Comparison of ENCODE assay signal across 19 cellular contexts in the genomic region with DNA sequence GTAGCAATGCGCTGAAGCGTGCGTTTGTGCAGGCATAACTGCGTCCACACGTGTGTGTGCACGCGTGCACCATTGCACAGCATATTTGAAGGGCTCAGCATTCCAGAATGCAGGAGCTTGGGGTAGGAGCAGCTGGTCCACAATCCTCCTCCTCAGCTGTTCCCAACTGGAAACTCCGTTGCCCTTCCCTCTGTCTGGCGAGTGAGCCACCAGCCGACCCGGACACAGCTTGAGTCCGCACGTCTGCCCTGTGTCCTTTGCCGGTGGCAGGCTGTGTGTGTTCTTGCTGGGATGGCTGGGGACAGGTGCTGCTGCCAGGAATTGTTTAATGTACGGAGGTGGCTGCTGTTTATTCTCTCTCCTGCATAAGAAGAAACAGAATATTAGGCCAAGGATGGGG.
"Had no signal": no experiment of that assay in that cellular context is flagged by ENCODE, and none has a peak within 500 bp of the region (broad histone marks: within the 10 kb centered on the region; RNA-seq: fewer than 3 reads in every experiment).

No MANE protein-coding gene starts in this region.

- H3K4me3 ChIP-seq: heart left ventricle had no signal

- DNase-seq: activated B cell treated with CpG ODN at 0.5 μM for 24 hours; activated CD4-positive, alpha-beta T cell treated with anti-CD3 and anti-CD28 coated beads for 36 hours; activated CD4-positive, alpha-beta T cell treated with anti-CD3 and anti-CD28 coated beads, Interleukin-2, amount 50 U/mL, for 48 hours; activated CD8-positive, alpha-beta memory T cell treated with anti-CD3 and anti-CD28 coated beads, Interleukin-2, amount 50 U/mL, for 48 hours; activated naive CD4-positive, alpha-beta T cell; activated naive CD8-positive, alpha-beta T cell treated with anti-CD3 and anti-CD28 coated beads for 36 hours; activated T-cell treated with anti-CD3 and anti-CD28 coated beads, Interleukin-2, amount 50 U/mL, for 4 hours; heart left ventricle; left ventricle myocardium superior; midbrain; posterior cingulate gyrus; stimulated activated CD4-positive, alpha-beta T cell treated with anti-CD3 and anti-CD28 coated beads, Interleukin-2, amount 100 ng/mL, for 48 hours; stimulated activated CD8-positive, alpha-beta memory T cell treated with anti-CD3 and anti-CD28 coated beads, Interleukin-4, amount 100 ng/mL, for 48 hours; stimulated activated naive CD4-positive, alpha-beta T cell; T1000 had no signal

- H3K27ac Mint-ChIP-seq: activated B cell treated with CpG ODN at 0.5 μM for 24 hours; activated CD4-positive, alpha-beta T cell treated with anti-CD3 and anti-CD28 coated beads for 36 hours; activated naive CD8-positive, alpha-beta T cell treated with anti-CD3 and anti-CD28 coated beads for 36 hours; activated T-helper 2 cell treated with anti-CD3 and anti-CD28 coated beads, Interferon-gamma antibody, Interleukin-2, Interleukin-4, amounts not matched to agents 10 μg/mL and 5 μg/mL and 100 μg/mL, durations not matched to agents 14 hours and 24 hours and 36 hours; T-helper 1 cell treated with Interleukin-12 subunit alpha and Interleukin-12 subunit beta and Interleukin-4 antibody, amounts not matched to agents 30 μg/mL and 1 μg/mL, for 36 hours had no signal

- H3K27ac ChIP-seq: epithelial cell of prostate had no signal

- H3K9me3 ChIP-seq: heart left ventricle had no signal

- H3K36me3 Mint-ChIP-seq: activated naive CD8-positive, alpha-beta T cell treated with anti-CD3 and anti-CD28 coated beads for 36 hours had no signal

- H3K27me3 ChIP-seq: heart left ventricle had no signal

- H3K4me1 Mint-ChIP-seq: activated naive CD8-positive, alpha-beta T cell treated with anti-CD3 and anti-CD28 coated beads for 36 hours had no signal

- H3K9me3 Mint-ChIP-seq: activated B cell treated with CpG ODN at 0.5 μM for 24 hours; activated naive CD8-positive, alpha-beta T cell treated with anti-CD3 and anti-CD28 coated beads for 36 hours; activated T-cell treated with anti-CD3 and anti-CD28 coated beads, Interleukin-2, amount 50 U/mL, for 4 hours; activated T-helper 2 cell treated with anti-CD3 and anti-CD28 coated beads, Interferon-gamma antibody, Interleukin-2, Interleukin-4, amounts not matched to agents 10 μg/mL and 5 μg/mL and 100 μg/mL, durations not matched to agents 14 hours and 24 hours and 36 hours; central memory CD8-positive, alpha-beta T cell; T-helper 1 cell treated with Interleukin-12 subunit alpha and Interleukin-12 subunit beta and Interleukin-4 antibody, amounts not matched to agents 30 μg/mL and 1 μg/mL, for 36 hours had no signal

- H3K4me3 Mint-ChIP-seq: activated B cell treated with CpG ODN at 0.5 μM for 24 hours; activated CD4-positive, alpha-beta T cell treated with anti-CD3 and anti-CD28 coated beads for 36 hours; activated naive CD8-positive, alpha-beta T cell treated with anti-CD3 and anti-CD28 coated beads for 36 hours; activated T-cell treated with anti-CD3 and anti-CD28 coated beads, Interleukin-2, amount 50 U/mL, for 4 hours; central memory CD8-positive, alpha-beta T cell; T-helper 1 cell treated with Interleukin-12 subunit alpha and Interleukin-12 subunit beta and Interleukin-4 antibody, amounts not matched to agents 30 μg/mL and 1 μg/mL, for 36 hours had no signal
